ENCODE assay signal across 6 cellular contexts in the genomic region with DNA sequence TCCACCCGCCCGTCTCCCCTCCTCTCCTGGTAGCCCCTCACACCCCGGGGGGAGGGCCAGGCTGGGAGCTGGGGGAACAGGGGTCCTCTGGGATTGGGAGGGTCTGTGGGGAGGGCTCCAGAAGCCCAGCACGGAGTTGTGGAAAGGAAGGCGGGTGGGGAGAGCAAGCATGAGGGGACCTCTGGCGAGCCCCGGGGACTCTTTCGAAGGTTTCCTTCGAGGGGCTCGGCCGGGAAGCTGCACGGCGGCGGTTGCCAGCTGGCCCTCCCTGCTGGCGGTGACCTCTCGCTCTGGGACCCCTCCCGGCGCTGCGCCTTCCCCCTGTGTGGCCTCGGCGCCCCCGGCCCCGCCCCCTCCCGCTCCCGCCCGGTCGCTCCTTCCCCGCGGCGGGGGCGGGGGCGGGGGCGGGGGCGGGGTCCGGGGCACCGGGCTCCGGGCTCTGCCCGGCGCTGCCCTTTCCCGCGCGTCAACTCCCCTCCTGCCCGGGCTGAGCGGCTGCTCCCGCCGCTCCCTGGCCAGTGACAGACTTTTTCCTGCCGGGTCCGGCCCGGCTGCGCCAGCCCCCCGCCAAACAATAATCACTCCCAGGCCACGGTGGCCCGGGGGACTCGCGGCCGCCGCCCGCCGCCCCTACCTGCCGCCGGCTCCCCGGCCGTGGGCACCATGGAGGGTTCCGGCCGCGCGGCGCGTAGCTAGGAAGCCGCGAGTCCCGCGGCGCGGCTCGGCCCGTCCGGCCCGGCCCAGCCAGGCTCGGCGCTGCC. TPM values are rescaled to one million over a fixed set of nuclear protein-coding genes. Genes with fewer than 3 reads are reported as not detected.
DNase-seq lines count a peak whose midpoint lies in the region; ATAC-seq and TF ChIP-seq lines count a peak whose summit lies in the region.

No MANE protein-coding gene starts in this region.

- WGBS in upper lobe of left lung, 2 donors = 0 to 7% methylated on average over 3 to 28 of the region's 81 CpGs

- H3K9me3 Mint-ChIP-seq in activated T-cell treated with anti-CD3 and anti-CD28 coated beads, Interleukin-2, amount 50 U/mL, for 24 hours = no peaks in the 10 kb centered on the region
- no peaks in the 10 kb centered on the region for H3K9me3 Mint-ChIP-seq in activated CD4-positive, alpha-beta T cell treated with anti-CD3 and anti-CD28 coated beads, Interleukin-2, amount 10 ng/mL, durations not matched to agents 7 days and 5 days

- no peaks in the 10 kb centered on the region for H3K27me3 ChIP-seq in upper lobe of left lung

- peak overlapping the region; percentile 88 to 99 (median 96) for H3K27ac ChIP-seq in upper lobe of left lung

- H3K4me1 ChIP-seq in upper lobe of left lung = peaks cover 45 to 74% (median 52%) of the 10 kb centered on the region in 4 donors

- peak overlapping the region; percentile 71 to 86 (median 80) for H3K4me3 ChIP-seq in upper lobe of left lung

- no peaks in the 10 kb centered on the region for H3K9me3 ChIP-seq in upper lobe of left lung

- no peaks in the 10 kb centered on the region for H3K36me3 ChIP-seq in upper lobe of left lung

- TF ChIP-seq CTCF in upper lobe of left lung (IDR thresholded peaks at IDR 0.05) = no peak

- CTCF ChIA-PET in activated CD4-positive, alpha-beta T cell treated with anti-CD3 and anti-CD28 coated beads, Interleukin-2, amount 10 ng/mL, durations not matched to agents 7 days and 5 days (lab: Charles Lee) = interaction anchor here (0.6 to 38.4 kb wide), 7 partner anchors 9 to 111 kb away, joined by 3 to 841 read pairs (median 6); partner anchors contain the start of genes CLCF1, POLD4, PPP1CA and RAD9A

- peaks cover 55% of the 10 kb centered on the region for H3K4me1 Mint-ChIP-seq in activated T-cell treated with anti-CD3 and anti-CD28 coated beads, Interleukin-2, amount 50 U/mL, for 24 hours (ENCODE audit: low read depth)
- H3K4me1 Mint-ChIP-seq in activated CD4-positive, alpha-beta T cell treated with anti-CD3 and anti-CD28 coated beads, Interleukin-2, amount 10 ng/mL, durations not matched to agents 7 days and 5 days = peaks cover 39% of the 10 kb centered on the region

- intact Hi-C loops in left ventricle myocardium superior (cut with micrococcal nuclease) = no loop called here

- H3K27ac Mint-ChIP-seq in activated T-cell treated with anti-CD3 and anti-CD28 coated beads, Interleukin-2, amount 50 U/mL, for 24 hours = no peak overlapping the region
- H3K27ac Mint-ChIP-seq in activated CD4-positive, alpha-beta T cell treated with anti-CD3 and anti-CD28 coated beads, Interleukin-2, amount 10 ng/mL, durations not matched to agents 7 days and 5 days = no peak overlapping the region

- TF ChIP-seq EP300 in upper lobe of left lung (IDR thresholded peaks at IDR 0.05) = no peak

- TF ChIP-seq POLR2A in upper lobe of left lung (IDR thresholded peaks at IDR 0.05) = peak in 3 of 4 donors; percentile 29 to 41 (median 36)

- POLR2A ChIA-PET in activated CD4-positive, alpha-beta T cell treated with anti-CD3 and anti-CD28 coated beads, Interleukin-2, amount 10 ng/mL, durations not matched to agents 7 days and 5 days (lab: Charles Lee) = no interaction called here

- peaks cover 34% of the 10 kb centered on the region for H3K27me3 Mint-ChIP-seq in activated T-cell treated with anti-CD3 and anti-CD28 coated beads, Interleukin-2, amount 50 U/mL, for 24 hours
- peaks cover 74% of the 10 kb centered on the region for H3K27me3 Mint-ChIP-seq in activated CD4-positive, alpha-beta T cell treated with anti-CD3 and anti-CD28 coated beads, Interleukin-2, amount 10 ng/mL, durations not matched to agents 7 days and 5 days

- H3K4me3 Mint-ChIP-seq in activated T-cell treated with anti-CD3 and anti-CD28 coated beads, Interleukin-2, amount 50 U/mL, for 24 hours = peak overlapping the region; percentile 66
- H3K4me3 Mint-ChIP-seq in activated CD4-positive, alpha-beta T cell treated with anti-CD3 and anti-CD28 coated beads, Interleukin-2, amount 10 ng/mL, durations not matched to agents 7 days and 5 days = no peak overlapping the region

- ATAC-seq in left ventricle myocardium superior (peak; percentile 29), upper lobe of left lung (ENCODE audit: low FRiP score in 2 of 2) (peak in 1 of 2 donors; percentile 15)

- H3K36me3 Mint-ChIP-seq in activated T-cell treated with anti-CD3 and anti-CD28 coated beads, Interleukin-2, amount 50 U/mL, for 24 hours (ENCODE audit: low read depth) = no peaks in the 10 kb centered on the region
- no peaks in the 10 kb centered on the region for H3K36me3 Mint-ChIP-seq in activated CD4-positive, alpha-beta T cell treated with anti-CD3 and anti-CD28 coated beads, Interleukin-2, amount 10 ng/mL, durations not matched to agents 7 days and 5 days (ENCODE audit: low read depth)

- DNase-seq in activated T-cell treated with anti-CD3 and anti-CD28 coated beads, Interleukin-2, amount 50 U/mL, for 24 hours = no peak
- DNase-seq in activated T-cell treated with anti-CD3 and anti-CD28 coated beads for 4 hours (no peak), left ventricle myocardium superior (peak; percentile 67), upper lobe of left lung (peak; percentile 59 to 90), A172 (ENCODE audit: low spot score) (no peak)
- no peak for DNase-seq in activated CD4-positive, alpha-beta T cell treated with anti-CD3 and anti-CD28 coated beads, Interleukin-2, amount 10 ng/mL, durations not matched to agents 7 days and 5 days

RNA-seq across cellular contexts. Expression of gene CLCF1, which starts 1.0 kb away (rescaled TPM):
- total RNA-seq in left ventricle myocardium superior (0.89 TPM), upper lobe of left lung (10 to 100 TPM in 2 of 6 donors, 1 to 10 TPM in 4; 3.7 to 29.5 (median 6.0) TPM)
- total RNA-seq in A172 (2014; rRNA removed; shearing (Covaris generic)) = 7.5 and 8.1 TPM in 2 replicates
- total RNA-seq in activated CD4-positive, alpha-beta T cell treated with anti-CD3 and anti-CD28 coated beads, Interleukin-2, amount 10 ng/mL, durations not matched to agents 7 days and 5 days = under 1 TPM; 0.10 to 0.17 TPM

RNA-seq across cellular contexts. Expression of gene POLD4, which starts 19.1 kb away (rescaled TPM):
- total RNA-seq in left ventricle myocardium superior = 40.3 TPM
- total RNA-seq in upper lobe of left lung = 100 to 1,000 TPM in 4 of 6 donors, 10 to 100 TPM in 2; 55.5 to 173 (median 106) TPM
- total RNA-seq in A172 (2014; rRNA removed; shearing (Covaris generic)) = 75.8 and 96.0 TPM in 2 replicates
- total RNA-seq in activated CD4-positive, alpha-beta T cell treated with anti-CD3 and anti-CD28 coated beads, Interleukin-2, amount 10 ng/mL, durations not matched to agents 7 days and 5 days = 10 to 100 TPM; 52.7 to 53.7 TPM

RNA-seq across cellular contexts. Expression of gene RAD9A, which starts 19.4 kb away (rescaled TPM):
- total RNA-seq in left ventricle myocardium superior (5.8 TPM), upper lobe of left lung (100 to 1,000 TPM in 1 of 6 donors, 10 to 100 TPM in 5; 20.4 to 115 (median 28.2) TPM)
- total RNA-seq in A172 (2014; rRNA removed; shearing (Covaris generic)) = 6.2 and 15.0 TPM in 2 replicates
- total RNA-seq in activated CD4-positive, alpha-beta T cell treated with anti-CD3 and anti-CD28 coated beads, Interleukin-2, amount 10 ng/mL, durations not matched to agents 7 days and 5 days = 10 to 100 TPM; 49.3 to 53.7 TPM

RNA-seq across cellular contexts. Expression of gene PPP1CA, which starts 29.2 kb away (rescaled TPM):
- total RNA-seq in left ventricle myocardium superior (106 TPM), upper lobe of left lung (100 to 1,000 TPM in 3 of 6 donors, 10 to 100 TPM in 3; 83.8 to 191 (median 135) TPM)
- 192 and 217 TPM in 2 replicates for total RNA-seq in A172 (2014; rRNA removed; shearing (Covaris generic))
- 100 to 1,000 TPM; 301 to 331 TPM for total RNA-seq in activated CD4-positive, alpha-beta T cell treated with anti-CD3 and anti-CD28 coated beads, Interleukin-2, amount 10 ng/mL, durations not matched to agents 7 days and 5 days

RNA-seq across cellular contexts. Expression of gene TBC1D10C, which starts 31.5 kb away (rescaled TPM):
- 0.87 TPM for total RNA-seq in left ventricle myocardium superior
- 10 to 100 TPM in 5 of 6 donors, 1 to 10 TPM in 1; 8.4 to 45.3 (median 32.7) TPM for total RNA-seq in upper lobe of left lung
- not detected in 2 replicates for total RNA-seq in A172 (2014; rRNA removed; shearing (Covaris generic))
- 100 to 1,000 TPM; 256 to 323 TPM for total RNA-seq in activated CD4-positive, alpha-beta T cell treated with anti-CD3 and anti-CD28 coated beads, Interleukin-2, amount 10 ng/mL, durations not matched to agents 7 days and 5 days

Comparison
In these comparisons a context has a peak if more than half of its experiments do, and no peak if none do; other contexts are left out.
1. DNase-seq: peak in left ventricle myocardium superior (single experiment) and upper lobe of left lung (2 of 2); none in activated T-cell treated with anti-CD3 and anti-CD28 coated beads, Interleukin-2, amount 50 U/mL, for 24 hours (single experiment), activated T-cell treated with anti-CD3 and anti-CD28 coated beads for 4 hours (single experiment), A172 (single experiment) and activated CD4-positive, alpha-beta T cell treated with anti-CD3 and anti-CD28 coated beads, Interleukin-2, amount 10 ng/mL, durations not matched to agents 7 days and 5 days (single experiment).